Comparison of ENCODE assay signal across 8 cellular contexts in the genomic region with DNA sequence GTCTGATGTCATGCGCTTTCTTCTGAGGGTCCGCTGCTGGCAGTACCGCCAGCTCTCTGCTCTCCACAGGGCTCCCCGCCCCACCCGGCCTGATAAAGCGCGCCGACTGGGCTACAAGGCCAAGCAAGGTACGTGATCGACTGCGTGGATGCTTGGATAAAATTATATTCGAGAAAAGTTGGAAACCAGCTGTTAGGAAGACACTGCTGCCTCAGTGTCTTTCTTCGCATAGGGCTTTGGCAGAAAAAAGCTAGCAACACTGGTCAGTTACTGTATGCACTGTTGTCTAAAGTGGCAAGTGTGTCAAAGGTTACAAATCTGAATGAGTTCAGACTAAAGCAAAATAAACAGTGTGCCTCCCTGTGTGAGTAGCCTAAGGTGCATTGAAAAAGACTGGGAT. TPM values are rescaled to one million over a fixed set of nuclear protein-coding genes. Genes with fewer than 3 reads are reported as not detected.
A peak's percentile ranks its signal among the peaks of the same experiment; 100 is the strongest.
DNase-seq lines count a peak whose midpoint lies in the region; ATAC-seq and TF ChIP-seq lines count a peak whose summit lies in the region.
"Not testable (repeated sequence)": the region's sequence is repeated elsewhere in the genome, so short reads cannot be mapped to it uniquely, and the experiment has no call there.

No MANE protein-coding gene starts in this region.

- H3K79me2 ChIP-seq in PC-3 (ENCODE audit: low read length) = peaks cover 69% of the 10 kb centered on the region

- peak overlapping the region; percentile 75 for H3K4me3 ChIP-seq in GM12865 (ENCODE audit: low read depth, low read length)
- H3K4me3 ChIP-seq in PC-3 (ENCODE audit: low read length) = peak overlapping the region; percentile 91
- H3K4me3 ChIP-seq in coronary artery = peak overlapping the region; percentile 91
- peak overlapping the region; percentile 79 to 97 for H3K4me3 ChIP-seq in right atrium auricular region
- H3K4me3 ChIP-seq in mucosa of rectum (ENCODE audit: low read length in 2 of 2) = peak overlapping the region; percentile 90 to 96
- H3K4me3 ChIP-seq in gastrocnemius medialis = peak overlapping the region; percentile 83 to 96 (median 93)
- H3K4me3 ChIP-seq in vagina = peak overlapping the region; percentile 87 to 96

- H4K20me1 ChIP-seq in PC-3 (ENCODE audit: low read length) = peaks cover 44% of the 10 kb centered on the region

- H2AFZ ChIP-seq in PC-3 (ENCODE audit: low read length) = not testable (repeated sequence)

- H3K4me3 Mint-ChIP-seq in activated T-helper 17 cell treated with anti-CD3 and anti-CD28 coated beads, Interleukin-2, amount 50 U/mL, for 72 hours = peak overlapping the region; percentile 97

- peak overlapping the region; percentile 95 for H3K4me2 ChIP-seq in PC-3 (ENCODE audit: low read length)

- not testable (repeated sequence) for H3F3A ChIP-seq in PC-3 (ENCODE audit: low read length, unreplicated experiment)

- H3K9me2 ChIP-seq in PC-3 (replicated peaks; ENCODE audit: low read length) = not testable (repeated sequence)

- H3K9me3 Mint-ChIP-seq in activated T-helper 17 cell treated with anti-CD3 and anti-CD28 coated beads, Interleukin-2, amount 50 U/mL, for 72 hours = not testable (repeated sequence)

- not testable (repeated sequence) for ATAC-seq in PC-3; activated T-helper 17 cell treated with anti-CD3 and anti-CD28 coated beads, Interleukin-2, amount 50 U/mL, for 72 hours (replicated peaks); gastrocnemius medialis

- TF ChIP-seq CTCF in GM12865 (IDR thresholded peaks at IDR 0.05; ENCODE audit: insufficient read depth, low read depth, low read length, missing control alignments); PC-3 (conservative IDR thresholded peaks at IDR 0.05; ENCODE audit: low read depth, low read length); coronary artery (IDR thresholded peaks at IDR 0.05); right atrium auricular region (IDR thresholded peaks at IDR 0.05); gastrocnemius medialis (IDR thresholded peaks at IDR 0.05 in 4 of 5, conservative IDR thresholded peaks at IDR 0.05 in 1 of 5); vagina (IDR thresholded peaks at IDR 0.05): not testable (repeated sequence)

- in situ Hi-C loops in gastrocnemius medialis (cut with MboI; ENCODE audit: low sequenced_read_pairs in 4 of 4) = not testable (repeated sequence)

- peaks cover 38% of the 10 kb centered on the region for H3K4me1 Mint-ChIP-seq in activated T-helper 17 cell treated with anti-CD3 and anti-CD28 coated beads, Interleukin-2, amount 50 U/mL, for 72 hours

- H3K9ac ChIP-seq in PC-3 (ENCODE audit: low read length) (peak overlapping the region; percentile 95), mucosa of rectum (ENCODE audit: low read depth in 1 of 2, low read length in 2 of 2) (peak overlapping the region; percentile 87 to 99)

- BruUV-seq in PC-3 (replicated peaks; lab: Mats Ljungman, UMichigan) = not testable (repeated sequence)

- TF ChIP-seq POLR2A in gastrocnemius medialis (IDR thresholded peaks at IDR 0.05); vagina (IDR thresholded peaks at IDR 0.05): not testable (repeated sequence)

- not testable (repeated sequence) for DNase-seq in GM12865 (ENCODE audit: low read depth); PC-3; coronary artery (ENCODE audit: low spot score); right atrium auricular region (ENCODE audit: low spot score); gastrocnemius medialis; vagina (ENCODE audit: extremely low spot score in 2 of 2)

- POLR2A ChIA-PET in PC-3 (lab: Charles Lee; ENCODE audit: unreplicated experiment) = interaction anchor here (0.6 kb wide), 1 partner anchor 691 kb away, joined by 3 read pairs; no protein-coding TSS in a partner anchor

- intact Hi-C loops in PC-3 (cut with micrococcal nuclease) = loop anchor here (2.0 to 5.0 kb wide), 2 partner anchors 27 to 39 kb away; a partner anchor contains a TSS
- intact Hi-C loops in gastrocnemius medialis (cut with DNase I; ENCODE audit: low total_unique reads) = loop anchor here (1.0 to 2.0 kb wide), 3 partner anchors 27 to 110 kb away; a partner anchor contains a TSS
- intact Hi-C loops in vagina (cut with DNase I) = not testable (repeated sequence)

- H3K27ac Mint-ChIP-seq in activated T-helper 17 cell treated with anti-CD3 and anti-CD28 coated beads, Interleukin-2, amount 50 U/mL, for 72 hours = peak overlapping the region; percentile 99

- CTCF ChIA-PET in PC-3 (lab: Charles Lee) = interaction anchor here (0.9 kb wide), 1 partner anchor 29 kb away, joined by 3 read pairs; no protein-coding TSS in a partner anchor

- H3K36me3 Mint-ChIP-seq in activated T-helper 17 cell treated with anti-CD3 and anti-CD28 coated beads, Interleukin-2, amount 50 U/mL, for 72 hours (ENCODE audit: low read depth) = peaks cover 58% of the 10 kb centered on the region

- H3K36me3 ChIP-seq in PC-3 (ENCODE audit: low read depth, low read length) = peaks cover 30% of the 10 kb centered on the region
- H3K36me3 ChIP-seq in right atrium auricular region = peaks cover 36% of the 10 kb centered on the region
- peaks cover 19 to 26% of the 10 kb centered on the region in 2 donors for H3K36me3 ChIP-seq in mucosa of rectum (ENCODE audit: control insufficient read depth in 2 of 2, insufficient read depth in 2 of 2, low read length in 2 of 2)
- H3K36me3 ChIP-seq in gastrocnemius medialis = peaks cover 0 to 28% of the 10 kb centered on the region in 2 donors
- peaks cover 0 to 27% of the 10 kb centered on the region in 2 donors for H3K36me3 ChIP-seq in vagina

- peak overlapping the region; percentile 48 for H3K27ac ChIP-seq in PC-3 (ENCODE audit: low read length)
- H3K27ac ChIP-seq in coronary artery = peak overlapping the region; percentile 77 to 97
- peak overlapping the region; percentile 91 to 96 for H3K27ac ChIP-seq in right atrium auricular region
- peak overlapping the region; percentile 89 to 96 for H3K27ac ChIP-seq in mucosa of rectum (ENCODE audit: low read depth in 2 of 2, low read length in 2 of 2)
- peak overlapping the region; percentile 91 to 96 (median 92) for H3K27ac ChIP-seq in gastrocnemius medialis
- peak overlapping the region; percentile 81 for H3K27ac ChIP-seq in vagina

- H3K4me1 ChIP-seq in PC-3 (ENCODE audit: insufficient read depth, low read length) = peaks cover 32% of the 10 kb centered on the region
- peaks cover 0 to 26% of the 10 kb centered on the region in 2 donors for H3K4me1 ChIP-seq in right atrium auricular region
- H3K4me1 ChIP-seq in mucosa of rectum (ENCODE audit: control insufficient read depth in 2 of 2, insufficient read depth in 2 of 2, low read length in 2 of 2) = peaks cover 11 to 13% of the 10 kb centered on the region in 2 donors
- H3K4me1 ChIP-seq in gastrocnemius medialis = peaks cover 30 to 37% of the 10 kb centered on the region in 2 donors
- H3K4me1 ChIP-seq in vagina = peaks cover 48% of the 10 kb centered on the region

- H3K9me3 ChIP-seq in PC-3 (ENCODE audit: low read length); right atrium auricular region; mucosa of rectum (ENCODE audit: control insufficient read depth in 2 of 2, low read length in 2 of 2); gastrocnemius medialis; vagina: not testable (repeated sequence)

- not testable (repeated sequence) for H3K27me3 Mint-ChIP-seq in activated T-helper 17 cell treated with anti-CD3 and anti-CD28 coated beads, Interleukin-2, amount 50 U/mL, for 72 hours

- H3K27me3 ChIP-seq in PC-3 (ENCODE audit: low read length); right atrium auricular region; mucosa of rectum (ENCODE audit: control insufficient read depth in 2 of 2, insufficient read depth in 2 of 2, low read length in 2 of 2); gastrocnemius medialis; vagina: not testable (repeated sequence)

RNA-seq across cellular contexts. Expression of a gene that starts 1.0 kb away (rescaled TPM):
- total RNA-seq in PC-3 (2014; rRNA removed) (1,500 and 1,904 TPM in 2 replicates), right atrium auricular region (1,000 to 10,000 TPM in 1 of 2 donors, 100 to 1,000 TPM in 1; 608 to 1,311 TPM), gastrocnemius medialis (1,000 to 10,000 TPM; 1,370 to 1,628 (median 1,557) TPM), vagina (2,641 TPM)
- 1,000 to 10,000 TPM; 2,157 to 2,530 TPM for total RNA-seq in activated T-helper 17 cell treated with anti-CD3 and anti-CD28 coated beads, Interleukin-2, amount 50 U/mL, for 72 hours

RNA-seq across cellular contexts. Expression of a gene that starts 1.1 kb away (rescaled TPM):
- total RNA-seq in PC-3 (2014; rRNA removed) (12.7 and 14.9 TPM in 2 replicates), right atrium auricular region (10 to 100 TPM; 18.4 to 19.8 TPM), gastrocnemius medialis (10 to 100 TPM; 25.1 to 42.1 (median 34.7) TPM), vagina (9.1 TPM)
- total RNA-seq in activated T-helper 17 cell treated with anti-CD3 and anti-CD28 coated beads, Interleukin-2, amount 50 U/mL, for 72 hours = 1 to 10 TPM; 5.1 to 6.2 TPM

RNA-seq across cellular contexts. Expression of a gene that starts 27.2 kb away (rescaled TPM):
- total RNA-seq in PC-3 (2014; rRNA removed) (24.7 and 24.8 TPM in 2 replicates), right atrium auricular region (10 to 100 TPM; 15.8 to 27.7 TPM), gastrocnemius medialis (10 to 100 TPM; 27.1 to 62.7 (median 51.2) TPM), vagina (19.4 TPM)
- 10 to 100 TPM; 10.6 to 15.9 TPM for total RNA-seq in activated T-helper 17 cell treated with anti-CD3 and anti-CD28 coated beads, Interleukin-2, amount 50 U/mL, for 72 hours
